ENCODE assay signal across 15 cellular contexts in genomic region chr1:168960595-168960994, GRCh38.
A peak's percentile ranks its signal among the peaks of the same experiment; 100 is the strongest.
DNase-seq lines count a peak whose midpoint lies in the region; TF ChIP-seq lines count a peak whose summit lies in the region.
"Had no signal": no experiment of that assay in that cellular context is flagged by ENCODE, and none has a peak within 500 bp of the region (broad histone marks: within the 10 kb centered on the region; RNA-seq: fewer than 3 reads in every experiment).

No MANE protein-coding gene starts in this region.

- no peak overlapping the region for H2AFZ ChIP-seq in hepatocyte

- H3K27ac ChIP-seq in angular gyrus (ENCODE audit: low read depth, low read length) (peak overlapping the region; percentile 32), hepatocyte (peak overlapping the region; percentile 18), vagina (no peak overlapping the region)

- no peaks in the 10 kb centered on the region for H3K79me2 ChIP-seq in hepatocyte

- TF ChIP-seq CTCF in hepatocyte (IDR thresholded peaks at IDR 0.05; ENCODE audit: poor library complexity): no peak
- TF ChIP-seq CTCF in vagina (IDR thresholded peaks at IDR 0.05): no peak

- H3K4me3 ChIP-seq in hepatocyte (no peak overlapping the region), vagina (no peak overlapping the region), MG63 (no peak overlapping the region)
- H3K4me3 ChIP-seq: lung had no signal

- no peaks in the 10 kb centered on the region for H3K27me3 ChIP-seq in hepatocyte
- H3K27me3 ChIP-seq in vagina: no peaks in the 10 kb centered on the region
- H3K27me3 ChIP-seq in MG63: no peaks in the 10 kb centered on the region

- H3K36me3 ChIP-seq in hepatocyte (replicated peaks; ENCODE audit: insufficient read depth, low read depth) (no peaks in the 10 kb centered on the region), vagina (no peaks in the 10 kb centered on the region), MG63 (no peaks in the 10 kb centered on the region)

- H3K9me2 ChIP-seq in hepatocyte (replicated peaks; ENCODE audit: insufficient read depth): no peaks in the 10 kb centered on the region

- DNase-seq in COR-L47 (lab: John Stamatoyannopoulos, UW) (peak; percentile 32), hepatocyte (ENCODE audit: low spot score) (no peak), occipital lobe (lab: John Stamatoyannopoulos, UW) (peak; percentile 14), vagina (ENCODE audit: extremely low spot score in 2 of 2) (no peak), MG63 (no peak), GM19240 (ENCODE audit: insufficient read length, low spot score) (no peak)
- DNase-seq in central memory CD4-positive, alpha-beta T cell: no peak
- DNase-seq: activated naive CD4-positive, alpha-beta T cell treated with anti-CD3 and anti-CD28 coated beads, Interleukin-2, amount 10 ng/mL, durations not matched to agents 7 days and 5 days; CD8-positive, alpha-beta T cell; H7; IMR-90; NCI-H1930; stimulated activated naive CD4-positive, alpha-beta T cell treated with Interleukin-2 at 50 U/mL for 16 hours had no signal

- H3K9me3 ChIP-seq in hepatocyte (ENCODE audit: low read depth) (no peaks in the 10 kb centered on the region), vagina (no peaks in the 10 kb centered on the region), MG63 (no peaks in the 10 kb centered on the region)

- WGBS in hepatocyte (ENCODE audit: low lambda C conversion rate, missing lambda C conversion rate): 67% methylated on average over 1 of the region's 1 CpG

- H3K4me2 ChIP-seq in hepatocyte: no peak overlapping the region

- H4K20me1 ChIP-seq in hepatocyte (ENCODE audit: insufficient read depth, poor library complexity, severe bottlenecking): no peaks in the 10 kb centered on the region

- intact Hi-C loops in vagina (cut with DNase I): no loop called here

- H3K4me1 ChIP-seq in hepatocyte (ENCODE audit: insufficient read depth) (peaks cover 15% of the 10 kb centered on the region), vagina (no peaks in the 10 kb centered on the region)

- TF ChIP-seq POLR2A in vagina (IDR thresholded peaks at IDR 0.05): no peak

Comparison
In these comparisons a context has a peak if more than half of its experiments do, and no peak if none do; other contexts are left out.
1. DNase-seq: peak in COR-L47 (single experiment) and occipital lobe (single experiment); none in hepatocyte (single experiment), vagina (0 of 2), central memory CD4-positive, alpha-beta T cell (single experiment), MG63 (single experiment) and GM19240 (single experiment).